8 cellular contexts compared by ENCODE assay signal in genomic region chr15:101006931-101007687, GRCh38.
DNase-seq lines count a peak whose midpoint lies in the region; ATAC-seq and TF ChIP-seq lines count a peak whose summit lies in the region.

No MANE protein-coding gene starts in this region.

- DNase-seq in NCI-H526 (lab: John Stamatoyannopoulos, UW): peak; percentile 74 to 91
- peak; percentile 68 for DNase-seq in activated CD4-positive, alpha-beta T cell treated with anti-CD3 and anti-CD28 coated beads, Interleukin-2, amount 10 ng/mL, durations not matched to agents 7 days and 5 days
- peak; percentile 78 for DNase-seq in stimulated activated CD4-positive, alpha-beta T cell treated with anti-CD3 and anti-CD28 coated beads, Interleukin-4, amount 100 ng/mL, for 24 hours

- intact Hi-C loops in dendritic cell treated with granulocyte-macrophage colony-stimulating factor and Interleukin-4, amounts not matched to agents 40 ng/mL and 50 ng/mL, for 4 days (cut with micrococcal nuclease): loop anchor here (1.0 kb wide), 1 partner anchor 89 kb away; no protein-coding TSS in a partner anchor

- H3K4me3 Mint-ChIP-seq in activated CD4-positive, alpha-beta T cell treated with anti-CD3 and anti-CD28 coated beads, Interleukin-2, amount 10 ng/mL, durations not matched to agents 7 days and 5 days: peak overlapping the region; percentile 83
- H3K4me3 Mint-ChIP-seq in dendritic cell treated with granulocyte-macrophage colony-stimulating factor and Interleukin-4, amounts not matched to agents 40 ng/mL and 50 ng/mL, for 4 days: no peak overlapping the region

- peaks cover 0 to 17% (median 11%) of the 10 kb centered on the region in 4 donors for H3K4me1 ChIP-seq in liver (ENCODE audit: control insufficient read depth in 4 of 4, insufficient read depth in 4 of 4, low read length in 3 of 4)

- POLR2A ChIA-PET in activated CD4-positive, alpha-beta T cell treated with anti-CD3 and anti-CD28 coated beads, Interleukin-2, amount 10 ng/mL, durations not matched to agents 7 days and 5 days (lab: Charles Lee): interaction anchor here (0.6 to 1.3 kb wide), 2 partner anchors 256 to 335 kb away, joined by 3 to 4 read pairs; no protein-coding TSS in a partner anchor

- no peak overlapping the region for H3K9ac ChIP-seq in liver (ENCODE audit: low read depth in 1 of 2, low read length in 2 of 2)

- 22% methylated on average over 27 of the region's 27 CpGs for WGBS in liver

- no peaks in the 10 kb centered on the region for H3K27me3 ChIP-seq in liver (ENCODE audit: control insufficient read depth in 4 of 4, insufficient read depth in 4 of 4, low read length in 3 of 4)

- H3K36me3 Mint-ChIP-seq in activated CD4-positive, alpha-beta T cell treated with anti-CD3 and anti-CD28 coated beads, Interleukin-2, amount 10 ng/mL, durations not matched to agents 7 days and 5 days (ENCODE audit: low read depth): no peaks in the 10 kb centered on the region
- H3K36me3 Mint-ChIP-seq in dendritic cell treated with granulocyte-macrophage colony-stimulating factor and Interleukin-4, amounts not matched to agents 40 ng/mL and 50 ng/mL, for 4 days (ENCODE audit: low read depth): peaks cover 83% of the 10 kb centered on the region

- no peak overlapping the region for H3K27ac ChIP-seq in liver (ENCODE audit: low read depth in 1 of 2, low read length in 2 of 2)

- CTCF ChIA-PET in activated CD4-positive, alpha-beta T cell treated with anti-CD3 and anti-CD28 coated beads, Interleukin-2, amount 10 ng/mL, durations not matched to agents 7 days and 5 days (lab: Charles Lee): interaction anchor here (0.5 to 3.6 kb wide), 26 partner anchors 8 to 665 kb away, joined by 3 to 39 read pairs (median 5); partner anchors contain the start of genes ADAMTS17, CHSY1 and LRRK1

- ATAC-seq in HG03342 (IDR thresholded peaks at IDR 0.05; ENCODE audit: unreplicated experiment) (peak; percentile 53), HG02981 (IDR thresholded peaks at IDR 0.05; ENCODE audit: unreplicated experiment) (no peak)

- H3K4me3 ChIP-seq in liver (ENCODE audit: low read depth in 1 of 3, low read length in 3 of 3): no peak overlapping the region

- H3K27ac Mint-ChIP-seq in activated CD4-positive, alpha-beta T cell treated with anti-CD3 and anti-CD28 coated beads, Interleukin-2, amount 10 ng/mL, durations not matched to agents 7 days and 5 days: peak overlapping the region; percentile 50
- peak overlapping the region; percentile 50 for H3K27ac Mint-ChIP-seq in dendritic cell treated with granulocyte-macrophage colony-stimulating factor and Interleukin-4, amounts not matched to agents 40 ng/mL and 50 ng/mL, for 4 days

- peak; percentile 92 for TF ChIP-seq RAD21 in liver (IDR thresholded peaks at IDR 0.05)

- peaks cover 19% of the 10 kb centered on the region for H3K4me1 Mint-ChIP-seq in activated CD4-positive, alpha-beta T cell treated with anti-CD3 and anti-CD28 coated beads, Interleukin-2, amount 10 ng/mL, durations not matched to agents 7 days and 5 days
- H3K4me1 Mint-ChIP-seq in dendritic cell treated with granulocyte-macrophage colony-stimulating factor and Interleukin-4, amounts not matched to agents 40 ng/mL and 50 ng/mL, for 4 days (ENCODE audit: low read depth): peaks cover 47% of the 10 kb centered on the region

- peak; percentile 7 for TF ChIP-seq CTCF in GM12801 (IDR thresholded peaks at IDR 0.05; ENCODE audit: extremely low read depth, insufficient read length)
- peak; percentile 92 for TF ChIP-seq CTCF in liver (IDR thresholded peaks at IDR 0.05; ENCODE audit: low read depth, low read length, missing input control)

- peaks cover 11% of the 10 kb centered on the region for H3K27me3 Mint-ChIP-seq in activated CD4-positive, alpha-beta T cell treated with anti-CD3 and anti-CD28 coated beads, Interleukin-2, amount 10 ng/mL, durations not matched to agents 7 days and 5 days
- peaks cover 14% of the 10 kb centered on the region for H3K27me3 Mint-ChIP-seq in dendritic cell treated with granulocyte-macrophage colony-stimulating factor and Interleukin-4, amounts not matched to agents 40 ng/mL and 50 ng/mL, for 4 days

- H3K9me3 Mint-ChIP-seq in activated CD4-positive, alpha-beta T cell treated with anti-CD3 and anti-CD28 coated beads, Interleukin-2, amount 10 ng/mL, durations not matched to agents 7 days and 5 days: no peaks in the 10 kb centered on the region
- H3K9me3 Mint-ChIP-seq in dendritic cell treated with granulocyte-macrophage colony-stimulating factor and Interleukin-4, amounts not matched to agents 40 ng/mL and 50 ng/mL, for 4 days: peaks cover 9% of the 10 kb centered on the region

- no peaks in the 10 kb centered on the region for H3K9me3 ChIP-seq in liver (ENCODE audit: control insufficient read depth in 4 of 4, low read length in 3 of 4)

- no peaks in the 10 kb centered on the region for H3K36me3 ChIP-seq in liver (ENCODE audit: control insufficient read depth in 4 of 4, insufficient read depth in 3 of 4, low read depth in 1 of 4, low read length in 3 of 4)

TF ChIP-seq in liver, 16 proteins besides CTCF, POLR2A, EP300 and RAD21:
- TF ChIP-seq HNF4G (IDR thresholded peaks at IDR 0.05) (no peak), HNF4A (conservative IDR thresholded peaks at IDR 0.05) (no peak), FOXA1 (IDR thresholded peaks at IDR 0.05) (no peak), NR2F2 (IDR thresholded peaks at IDR 0.05) (no peak), SP1 (IDR thresholded peaks at IDR 0.05) (no peak), JUND (IDR thresholded peaks at IDR 0.05) (no peak), FOXA2 (IDR thresholded peaks at IDR 0.05) (peak; percentile 10), GABPA (IDR thresholded peaks at IDR 0.05 in 1 of 2, conservative IDR thresholded peaks at IDR 0.05 in 1 of 2) (no peak), ATF3 (IDR thresholded peaks at IDR 0.05) (no peak), EGR1 (IDR thresholded peaks at IDR 0.05; ENCODE audit: low read depth in 2 of 2) (peak; percentile 71 to 79), RXRA (IDR thresholded peaks at IDR 0.05) (no peak), TAF1 (conservative IDR thresholded peaks at IDR 0.05) (no peak), ZBTB33 (IDR thresholded peaks at IDR 0.05) (no peak), YY1 (IDR thresholded peaks at IDR 0.05) (no peak)
- TF ChIP-seq, protein P1, sequence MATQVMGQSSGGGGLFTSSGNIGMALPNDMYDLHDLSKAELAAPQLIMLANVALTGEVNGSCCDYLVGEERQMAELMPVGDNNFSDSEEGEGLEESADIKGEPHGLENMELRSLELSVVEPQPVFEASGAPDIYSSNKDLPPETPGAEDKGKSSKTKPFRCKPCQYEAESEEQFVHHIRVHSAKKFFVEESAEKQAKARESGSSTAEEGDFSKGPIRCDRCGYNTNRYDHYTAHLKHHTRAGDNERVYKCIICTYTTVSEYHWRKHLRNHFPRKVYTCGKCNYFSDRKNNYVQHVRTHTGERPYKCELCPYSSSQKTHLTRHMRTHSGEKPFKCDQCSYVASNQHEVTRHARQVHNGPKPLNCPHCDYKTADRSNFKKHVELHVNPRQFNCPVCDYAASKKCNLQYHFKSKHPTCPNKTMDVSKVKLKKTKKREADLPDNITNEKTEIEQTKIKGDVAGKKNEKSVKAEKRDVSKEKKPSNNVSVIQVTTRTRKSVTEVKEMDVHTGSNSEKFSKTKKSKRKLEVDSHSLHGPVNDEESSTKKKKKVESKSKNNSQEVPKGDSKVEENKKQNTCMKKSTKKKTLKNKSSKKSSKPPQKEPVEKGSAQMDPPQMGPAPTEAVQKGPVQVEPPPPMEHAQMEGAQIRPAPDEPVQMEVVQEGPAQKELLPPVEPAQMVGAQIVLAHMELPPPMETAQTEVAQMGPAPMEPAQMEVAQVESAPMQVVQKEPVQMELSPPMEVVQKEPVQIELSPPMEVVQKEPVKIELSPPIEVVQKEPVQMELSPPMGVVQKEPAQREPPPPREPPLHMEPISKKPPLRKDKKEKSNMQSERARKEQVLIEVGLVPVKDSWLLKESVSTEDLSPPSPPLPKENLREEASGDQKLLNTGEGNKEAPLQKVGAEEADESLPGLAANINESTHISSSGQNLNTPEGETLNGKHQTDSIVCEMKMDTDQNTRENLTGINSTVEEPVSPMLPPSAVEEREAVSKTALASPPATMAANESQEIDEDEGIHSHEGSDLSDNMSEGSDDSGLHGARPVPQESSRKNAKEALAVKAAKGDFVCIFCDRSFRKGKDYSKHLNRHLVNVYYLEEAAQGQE (IDR thresholded peaks at IDR 0.05): peak; percentile 18
- TF ChIP-seq, protein P2, sequence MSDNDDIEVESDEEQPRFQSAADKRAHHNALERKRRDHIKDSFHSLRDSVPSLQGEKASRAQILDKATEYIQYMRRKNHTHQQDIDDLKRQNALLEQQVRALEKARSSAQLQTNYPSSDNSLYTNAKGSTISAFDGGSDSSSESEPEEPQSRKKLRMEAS (IDR thresholded peaks at IDR 0.05): no peak
